20 cellular contexts compared by ENCODE assay signal in the genomic region with DNA sequence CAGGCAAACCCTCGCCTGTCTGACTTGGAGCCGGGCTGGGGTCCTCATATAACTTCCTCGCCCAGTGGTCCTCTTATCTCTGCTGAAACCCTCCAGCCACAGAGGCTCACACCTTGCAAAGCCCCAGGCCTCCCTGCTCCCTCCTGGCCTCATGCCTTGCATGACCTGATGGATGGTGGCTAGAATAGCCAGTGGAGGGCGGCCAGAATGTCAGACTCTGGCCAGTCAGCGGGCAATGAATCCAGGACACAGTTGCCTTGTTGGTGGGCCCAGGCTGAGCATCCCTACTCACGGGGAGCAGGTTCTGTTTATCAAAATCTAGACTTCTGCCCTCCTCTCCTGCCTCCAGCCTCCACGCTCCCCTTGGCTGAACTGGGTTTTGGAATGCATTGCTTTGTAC.
DNase-seq lines count a peak whose midpoint lies in the region; ATAC-seq and TF ChIP-seq lines count a peak whose summit lies in the region.
"Had no signal": no experiment of that assay in that cellular context is flagged by ENCODE, and none has a peak within 500 bp of the region (broad histone marks: within the 10 kb centered on the region; RNA-seq: fewer than 3 reads in every experiment).

No MANE protein-coding gene starts in this region.

- H4K91ac ChIP-seq in neuronal stem cell (ENCODE audit: low read depth, low read length, poor library complexity): peak overlapping the region; percentile 85

- no peak for ATAC-seq in GM21447 (IDR thresholded peaks at IDR 0.05; ENCODE audit: unreplicated experiment)
- ATAC-seq: A549, GM12878 had no signal

- no peak overlapping the region for H4K8ac ChIP-seq in neuronal stem cell (ENCODE audit: low read depth, low read length)

- H3K4me2 ChIP-seq in BLaER1 (peak overlapping the region; percentile 82; the same call in 1 of the 2 replicates), neuronal stem cell (ENCODE audit: insufficient read depth, low read length, poor library complexity, severe bottlenecking) (no peak overlapping the region)
- H3K4me2 ChIP-seq: A549 had no signal

- no peak for TF ChIP-seq CTCF in spleen (IDR thresholded peaks at IDR 0.05 in 8 of 11, conservative IDR thresholded peaks at IDR 0.05 in 3 of 11)

- no peak overlapping the region for H3K14ac ChIP-seq in neuronal stem cell (ENCODE audit: low read length)

- H3K9ac ChIP-seq in BLaER1 (no peak overlapping the region), neuronal stem cell (ENCODE audit: low read depth, low read length, poor library complexity) (no peak overlapping the region)

- no peak overlapping the region for H3K4me3 ChIP-seq in BLaER1
- H3K4me3 ChIP-seq in neuronal stem cell (ENCODE audit: low read length in 2 of 2): no peak overlapping the region
- H3K4me3 ChIP-seq in spleen: no peak overlapping the region
- H3K4me3 ChIP-seq: A549, GM12878 had no signal

- peak overlapping the region; percentile 38 for H2BK15ac ChIP-seq in neuronal stem cell (ENCODE audit: low read length)

- TF ChIP-seq POLR2A in spleen (IDR thresholded peaks at IDR 0.05): no peak

- peak overlapping the region; percentile 54 for H3K18ac ChIP-seq in neuronal stem cell (ENCODE audit: low read length)

- H3K23ac ChIP-seq in neuronal stem cell (ENCODE audit: low read depth, low read length, poor library complexity): peak overlapping the region; percentile 70

- H2AK5ac ChIP-seq in neuronal stem cell (ENCODE audit: low read depth, low read length): no peak overlapping the region

- no peak overlapping the region for H2BK5ac ChIP-seq in neuronal stem cell (ENCODE audit: low read length)

- H2AFZ ChIP-seq in neuronal stem cell (ENCODE audit: low read length): no peak overlapping the region

- DNase-seq in neuronal stem cell (ENCODE audit: low spot score) (no peak), spleen (peak; percentile 69), OCI-M1 (lab: John Stamatoyannopoulos, UW) (no peak)
- DNase-seq: AML-193; C1 segment of cervical spinal cord; CD4-positive, alpha-beta memory T cell; CD4-positive, CD25-positive, alpha-beta regulatory T cell; COR-L47; DMS 273 treated with DMSO at 0.1 percent for 48 hours; DMS153; DMS53; DMS79; DND-41; EL; GDM1 had no signal

- H3K27ac ChIP-seq in BLaER1: no peak overlapping the region
- H3K27ac ChIP-seq in neuronal stem cell (replicated peaks; ENCODE audit: low read length): no peak overlapping the region
- H3K27ac ChIP-seq in spleen: no peak overlapping the region
- H3K27ac ChIP-seq: 22Rv1, A549 had no signal

- no peak overlapping the region for H2BK12ac ChIP-seq in neuronal stem cell (ENCODE audit: low read length)

- H4K20me1 ChIP-seq in BLaER1: no peaks in the 10 kb centered on the region

- no peaks in the 10 kb centered on the region for H3K79me1 ChIP-seq in neuronal stem cell (ENCODE audit: low read depth, low read length)

- peaks cover 17% of the 10 kb centered on the region for H3K9me3 ChIP-seq in BLaER1
- peaks cover 0 to 8% of the 10 kb centered on the region in 2 donors for H3K9me3 ChIP-seq in neuronal stem cell (replicated peaks in 1 of 2; ENCODE audit: control insufficient read depth in 2 of 2, insufficient read depth in 1 of 2, low read depth in 1 of 2, low read length in 2 of 2)
- peaks cover 0 to 15% (median 3%) of the 10 kb centered on the region in 8 donors for H3K9me3 ChIP-seq in spleen

- WGBS in neuronal stem cell (ENCODE audit: extremely low coverage in 2 of 2, insufficient read length in 2 of 2, insufficient replicate concordance in 1 of 2), 2 donors: no CpG with 5 or more reads among the region's 7 CpGs
- WGBS in spleen, 5 donors: 86 to 96% (median 91%) methylated on average over 7 of the region's 7 CpGs

- no peak overlapping the region for H3K4ac ChIP-seq in neuronal stem cell (ENCODE audit: low read length)

- H3K36me3 ChIP-seq in BLaER1 (no peaks in the 10 kb centered on the region), neuronal stem cell (replicated peaks in 1 of 2; ENCODE audit: control insufficient read depth in 2 of 2, insufficient read depth in 2 of 2, low read length in 2 of 2) (no peaks in the 10 kb centered on the region), spleen (no peaks in the 10 kb centered on the region)

- H3K4me1 ChIP-seq in BLaER1 (peaks cover 47% of the 10 kb centered on the region), neuronal stem cell (ENCODE audit: control insufficient read depth in 2 of 2, insufficient read depth in 1 of 2, low read depth in 1 of 2, low read length in 2 of 2) (peaks cover 3 to 6% of the 10 kb centered on the region in 2 donors), spleen (no peaks in the 10 kb centered on the region)
- H3K4me1 ChIP-seq: A549 had no signal

- intact Hi-C loops in spleen (cut with DNase I; ENCODE audit: low total_unique reads): no loop called here

- no peak overlapping the region for H2BK120ac ChIP-seq in neuronal stem cell (ENCODE audit: low read depth, low read length)

- H3K27me3 ChIP-seq in BLaER1 (no peaks in the 10 kb centered on the region), neuronal stem cell (ENCODE audit: control insufficient read depth in 3 of 3, insufficient read depth in 3 of 3, low read depth in 1 of 3, low read length in 3 of 3) (peaks cover 0 to 9% (median 0%) of the 10 kb centered on the region in 3 experiments), spleen (replicated peaks in 1 of 7) (peaks cover 0 to 5% (median 0%) of the 10 kb centered on the region in 7 donors)
